In genomic region chr16:53843084-53843483, GRCh38 we compare ENCODE assay signal across 25 cellular contexts.
A peak's percentile ranks its signal among the peaks of the same experiment; 100 is the strongest.
DNase-seq lines count a peak whose midpoint lies in the region; ATAC-seq and TF ChIP-seq lines count a peak whose summit lies in the region.
"Had no signal": no experiment of that assay in that cellular context is flagged by ENCODE, and none has a peak within 500 bp of the region (broad histone marks: within the 10 kb centered on the region; RNA-seq: fewer than 3 reads in every experiment).

No MANE protein-coding gene starts in this region.

- H3K4me1 Mint-ChIP-seq in activated CD4-positive, alpha-beta T cell treated with anti-CD3 and anti-CD28 coated beads for 36 hours: peaks cover 5% of the 10 kb centered on the region
- H3K4me1 Mint-ChIP-seq in activated T-helper 17 cell treated with anti-CD3 and anti-CD28 coated beads, Interleukin-2, amount 50 U/mL, for 72 hours: no peaks in the 10 kb centered on the region

- POLR2A ChIA-PET in activated CD4-positive, alpha-beta T cell treated with anti-CD3 and anti-CD28 coated beads for 36 hours (lab: Charles Lee): interaction anchor here (0.6 kb wide), 1 partner anchor 82 kb away, joined by 11 read pairs; no protein-coding TSS in a partner anchor

- peaks cover 68% of the 10 kb centered on the region for H3K4me1 ChIP-seq in DND-41 (ENCODE audit: insufficient read depth, low read length)
- peaks cover 0 to 9% of the 10 kb centered on the region in 2 donors for H3K4me1 ChIP-seq in left lung
- H3K4me1 ChIP-seq: A549, BE2C had no signal

- H3K27me3 ChIP-seq in DND-41 (ENCODE audit: insufficient read depth, low read length, poor library complexity) (no peaks in the 10 kb centered on the region), layer of hippocampus (ENCODE audit: control insufficient read depth, insufficient read depth, low read length) (no peaks in the 10 kb centered on the region), left lung (no peaks in the 10 kb centered on the region)
- H3K27me3 ChIP-seq: BE2C, BLaER1 had no signal

- H3K9me3 ChIP-seq in DND-41 (ENCODE audit: insufficient read depth, low read length, severe bottlenecking) (no peaks in the 10 kb centered on the region), left lung (no peaks in the 10 kb centered on the region)
- H3K9me3 ChIP-seq: A549, BE2C, BLaER1 had no signal

- H3K27ac Mint-ChIP-seq in activated CD4-positive, alpha-beta T cell treated with anti-CD3 and anti-CD28 coated beads for 36 hours: no peak overlapping the region
- H3K27ac Mint-ChIP-seq in activated T-helper 17 cell treated with anti-CD3 and anti-CD28 coated beads, Interleukin-2, amount 50 U/mL, for 72 hours: no peak overlapping the region
- H3K27ac Mint-ChIP-seq: CD14-positive monocyte; CD4-positive, alpha-beta memory T cell; CD4-positive, CD25-positive, alpha-beta regulatory T cell had no signal

- H3K36me3 Mint-ChIP-seq in activated CD4-positive, alpha-beta T cell treated with anti-CD3 and anti-CD28 coated beads for 36 hours (ENCODE audit: low read depth): peaks cover 10% of the 10 kb centered on the region
- peaks cover 30% of the 10 kb centered on the region for H3K36me3 Mint-ChIP-seq in activated T-helper 17 cell treated with anti-CD3 and anti-CD28 coated beads, Interleukin-2, amount 50 U/mL, for 72 hours (ENCODE audit: low read depth)

- no peaks in the 10 kb centered on the region for H4K20me1 ChIP-seq in DND-41 (ENCODE audit: insufficient read depth, low read length)
- H4K20me1 ChIP-seq: BLaER1 had no signal

- peak; percentile 26 for ATAC-seq in activated CD4-positive, alpha-beta T cell treated with anti-CD3 and anti-CD28 coated beads for 36 hours
- ATAC-seq in DND-41 (ENCODE audit: insufficient read depth, low read depth) (no peak), left lung (no peak)
- peak; percentile 19 for ATAC-seq in activated T-helper 17 cell treated with anti-CD3 and anti-CD28 coated beads, Interleukin-2, amount 50 U/mL, for 72 hours (replicated peaks)
- ATAC-seq: A549, GM12878 had no signal

- no peak for TF ChIP-seq CTCF in DND-41 (IDR thresholded peaks at IDR 0.05; ENCODE audit: borderline replicate concordance, extremely low read depth, low read length, poor library complexity, severe bottlenecking)
- no peak for TF ChIP-seq CTCF in left lung (IDR thresholded peaks at IDR 0.05)

- H3K9ac ChIP-seq in DND-41 (ENCODE audit: low read depth, low read length): no peak overlapping the region
- H3K9ac ChIP-seq: BLaER1 had no signal

- no peak for DNase-seq in activated CD4-positive, alpha-beta T cell treated with anti-CD3 and anti-CD28 coated beads for 36 hours
- no peak for DNase-seq in activated CD4-positive, alpha-beta T cell treated with anti-CD3 and anti-CD28 coated beads, Interleukin-2, amount 50 U/mL, for 48 hours
- DNase-seq in DND-41: no peak
- DNase-seq in left lung: no peak
- no peak for DNase-seq in NCI-H82 (lab: John Stamatoyannopoulos, UW)
- DNase-seq in DMS53 (lab: John Stamatoyannopoulos, UW): no peak
- DNase-seq: ACHN; BE2C; C1 segment of cervical spinal cord; CD4-positive, alpha-beta memory T cell; CD4-positive, CD25-positive, alpha-beta regulatory T cell; CD8-positive, alpha-beta memory T cell; COR-L47; DMS 273 treated with DMSO at 0.1 percent for 48 hours; DMS153; DMS79 treated with DMSO at 0.1 percent for 48 hours; EL; GDM1 had no signal

- H3K4me3 ChIP-seq in DND-41 (ENCODE audit: low read depth in 1 of 2, low read length in 2 of 2) (no peak overlapping the region), left lung (no peak overlapping the region)
- H3K4me3 ChIP-seq: A549, BLaER1, GM12878 had no signal

- H3K79me2 ChIP-seq in DND-41 (ENCODE audit: insufficient read depth, low read length): peaks cover 14% of the 10 kb centered on the region

- intact Hi-C loops in activated CD4-positive, alpha-beta T cell treated with anti-CD3 and anti-CD28 coated beads for 36 hours (cut with DNase I, micrococcal nuclease): no loop called here
- intact Hi-C loops in left lung (cut with DNase I): no loop called here

- CTCF ChIA-PET in activated CD4-positive, alpha-beta T cell treated with anti-CD3 and anti-CD28 coated beads for 36 hours (lab: Charles Lee): interaction anchor here (0.8 kb wide), 1 partner anchor 38 kb away, joined by 3 read pairs; no protein-coding TSS in a partner anchor

- H3K4me3 Mint-ChIP-seq in activated CD4-positive, alpha-beta T cell treated with anti-CD3 and anti-CD28 coated beads for 36 hours: no peak overlapping the region
- no peak overlapping the region for H3K4me3 Mint-ChIP-seq in activated T-helper 17 cell treated with anti-CD3 and anti-CD28 coated beads, Interleukin-2, amount 50 U/mL, for 72 hours
- H3K4me3 Mint-ChIP-seq: CD14-positive monocyte; CD4-positive, alpha-beta memory T cell; CD4-positive, CD25-positive, alpha-beta regulatory T cell; CD8-positive, alpha-beta memory T cell had no signal

- H3K27ac ChIP-seq in DND-41 (ENCODE audit: low read length): 0 out of 2 replicates have a peak overlapping the region, but pooled peaks have one; percentile 13
- peak overlapping the region; percentile 40 for H3K27ac ChIP-seq in layer of hippocampus (ENCODE audit: low read depth, low read length)
- no peak overlapping the region for H3K27ac ChIP-seq in left lung
- H3K27ac ChIP-seq: 22Rv1, A549, BLaER1 had no signal

- H3K9me3 Mint-ChIP-seq in activated CD4-positive, alpha-beta T cell treated with anti-CD3 and anti-CD28 coated beads for 36 hours (ENCODE audit: low read depth): no peaks in the 10 kb centered on the region
- no peaks in the 10 kb centered on the region for H3K9me3 Mint-ChIP-seq in activated T-helper 17 cell treated with anti-CD3 and anti-CD28 coated beads, Interleukin-2, amount 50 U/mL, for 72 hours
- H3K9me3 Mint-ChIP-seq: CD14-positive monocyte; CD4-positive, alpha-beta memory T cell; CD4-positive, CD25-positive, alpha-beta regulatory T cell; CD8-positive, alpha-beta memory T cell had no signal

- no peak overlapping the region for H3K4me2 ChIP-seq in DND-41 (ENCODE audit: insufficient read depth, low read length)
- H3K4me2 ChIP-seq: A549, BLaER1 had no signal

- H2AFZ ChIP-seq in DND-41 (ENCODE audit: low read depth, low read length): no peak overlapping the region

- no peaks in the 10 kb centered on the region for H3K27me3 Mint-ChIP-seq in activated CD4-positive, alpha-beta T cell treated with anti-CD3 and anti-CD28 coated beads for 36 hours
- no peaks in the 10 kb centered on the region for H3K27me3 Mint-ChIP-seq in activated T-helper 17 cell treated with anti-CD3 and anti-CD28 coated beads, Interleukin-2, amount 50 U/mL, for 72 hours
- H3K27me3 Mint-ChIP-seq: CD4-positive, alpha-beta memory T cell; CD4-positive, CD25-positive, alpha-beta regulatory T cell; CD8-positive, alpha-beta memory T cell had no signal

- H3K36me3 ChIP-seq in DND-41 (ENCODE audit: insufficient read depth, low read length): peaks cover under 1% of the 10 kb centered on the region
- peaks cover 0 to 3% of the 10 kb centered on the region in 2 donors for H3K36me3 ChIP-seq in left lung

Comparison
In these comparisons a context has a peak if more than half of its experiments do, and no peak if none do; other contexts are left out.
1. ATAC-seq: peak in activated CD4-positive, alpha-beta T cell treated with anti-CD3 and anti-CD28 coated beads for 36 hours (single experiment) and activated T-helper 17 cell treated with anti-CD3 and anti-CD28 coated beads, Interleukin-2, amount 50 U/mL, for 72 hours (single experiment); none in DND-41 (single experiment) and left lung (single experiment).
2. H3K27ac ChIP-seq: peak in DND-41 (single experiment) and layer of hippocampus (single experiment); none in left lung (0 of 2).